ENCODE assay signal across 1 cellular context in genomic region chr12:32178341-32179010, GRCh38.
TF ChIP-seq lines count a peak whose summit lies in the region.

No MANE protein-coding gene starts in this region.

TF ChIP-seq in HepG2, 621 proteins besides CTCF, POLR2A, EP300 and RAD21 (continued from another document):
- TF ChIP-seq ZNF362 (CRISPR knock-in tag; IDR thresholded peaks at IDR 0.05; ENCODE audit: borderline replicate concordance) (no peak), RCOR2 (CRISPR knock-in tag; IDR thresholded peaks at IDR 0.05) (no peak), ZNF136 (CRISPR knock-in tag; IDR thresholded peaks at IDR 0.05; ENCODE audit: low read depth) (no peak), SPEN (CRISPR knock-in tag; IDR thresholded peaks at IDR 0.05; ENCODE audit: low read depth) (no peak), ZNF451 (CRISPR knock-in tag; IDR thresholded peaks at IDR 0.05) (no peak), MED8 (CRISPR knock-in tag; IDR thresholded peaks at IDR 0.05; ENCODE audit: insufficient replicate concordance) (no peak), HMGA1 (CRISPR knock-in tag; conservative IDR thresholded peaks at IDR 0.05) (no peak), ZNF280B (CRISPR knock-in tag; IDR thresholded peaks at IDR 0.05; ENCODE audit: borderline replicate concordance) (no peak), ZBTB46 (CRISPR knock-in tag; IDR thresholded peaks at IDR 0.05; ENCODE audit: borderline replicate concordance) (no peak), AKAP8 (CRISPR knock-in tag; IDR thresholded peaks at IDR 0.05) (no peak)
